19 cellular contexts compared by ENCODE assay signal in the genomic region with DNA sequence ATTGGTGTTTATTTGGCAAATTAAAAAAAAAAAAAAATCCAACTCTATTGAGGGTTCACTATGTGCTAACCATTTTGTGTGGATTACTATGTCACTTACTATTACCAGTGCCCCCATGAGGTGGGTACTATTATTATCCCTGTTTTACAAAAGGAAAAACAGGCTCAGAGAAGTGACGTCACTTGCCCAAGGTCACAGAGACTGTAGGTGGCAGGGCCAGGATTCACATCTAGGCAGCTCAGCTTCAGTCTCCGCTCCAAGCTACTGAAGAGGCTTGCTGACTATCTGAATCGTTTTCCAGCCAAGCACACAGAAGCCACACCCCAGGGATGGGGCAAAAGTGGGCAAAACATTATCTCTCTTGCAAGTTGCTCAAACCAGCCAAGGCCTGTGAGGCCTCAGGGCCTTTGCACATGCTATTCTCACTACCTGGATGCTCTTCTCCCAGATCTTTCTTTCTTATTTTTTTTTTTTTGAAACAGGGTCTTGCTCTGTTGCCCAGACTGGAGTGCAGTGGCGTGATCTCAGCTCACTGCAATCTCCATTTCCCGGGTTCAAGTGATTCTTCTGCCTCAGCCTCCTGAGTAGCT. TPM values are rescaled to one million over a fixed set of nuclear protein-coding genes. Genes with fewer than 3 reads are reported as not detected.
DNase-seq lines count a peak whose midpoint lies in the region; ATAC-seq and TF ChIP-seq lines count a peak whose summit lies in the region.
"Had no signal": no experiment of that assay in that cellular context is flagged by ENCODE, and none has a peak within 500 bp of the region (broad histone marks: within the 10 kb centered on the region; RNA-seq: fewer than 3 reads in every experiment).

No MANE protein-coding gene starts in this region.

- H3K27ac Mint-ChIP-seq in neural crest cell (ENCODE audit: unreplicated experiment), result peak overlapping the region; percentile 78
- H3K27ac Mint-ChIP-seq: HFFc6, T-cell had no signal

- H3K9me3 ChIP-seq in OCI-LY3 (ENCODE audit: insufficient read depth, low read length) (no peaks in the 10 kb centered on the region), body of pancreas (no peaks in the 10 kb centered on the region)

- 57 to 66% methylated on average over 5 of the region's 5 CpGs for whole genome bisulfite sequencing in body of pancreas, 2 donors

- H3K4me1 Mint-ChIP-seq in neural crest cell, result peaks cover 9% of the 10 kb centered on the region
- H3K4me1 Mint-ChIP-seq: T-cell had no signal

- H3K36me3 ChIP-seq in OCI-LY3 (replicated peaks; ENCODE audit: low read depth, low read length) (peaks cover 10% of the 10 kb centered on the region), body of pancreas (replicated peaks in 1 of 2; ENCODE audit: insufficient read depth in 1 of 2, low read depth in 2 of 2) (peaks cover 0 to 7% of the 10 kb centered on the region in 2 donors)

- H3K4me3 ChIP-seq in Jurkat, Clone E6-1 (ENCODE audit: low read length), result no peak overlapping the region
- H3K4me3 ChIP-seq in OCI-LY3 (ENCODE audit: low read length) (no peak overlapping the region), body of pancreas (no peak overlapping the region)
- H3K4me3 ChIP-seq: Peyer's patch had no signal

- no peaks in the 10 kb centered on the region for H4K20me1 ChIP-seq in OCI-LY3 (ENCODE audit: insufficient read depth, low read length)

- no peaks in the 10 kb centered on the region for H3K27me3 ChIP-seq in OCI-LY3 (ENCODE audit: low read depth, low read length)
- no peaks in the 10 kb centered on the region for H3K27me3 ChIP-seq in body of pancreas
- H3K27me3 ChIP-seq: Peyer's patch had no signal

- 0 out of 2 replicates have a peak, but pooled peaks have one; percentile 14 for TF ChIP-seq CTCF in OCI-LY3 (IDR thresholded peaks at IDR 0.05; ENCODE audit: low read depth, low read length)
- TF ChIP-seq CTCF in body of pancreas (IDR thresholded peaks at IDR 0.05), result peak in 3 of 7 experiments; percentile 5 to 20 (median 20)
- TF ChIP-seq CTCF in neural crest cell (conservative IDR thresholded peaks at IDR 0.05), result no peak

- peak; percentile 36 for DNase-seq in Jurkat, Clone E6-1 (ENCODE audit: low read depth, low spot score)
- DNase-seq in body of pancreas (peak; percentile 35 to 55 (median 43)), neural crest cell (ENCODE audit: low read depth, low spot score) (no peak), mucosa of gallbladder (ENCODE audit: low spot score) (no peak), glomerular visceral epithelial cell (ENCODE audit: extremely low spot score) (no peak)
- DNase-seq in effector CD8-positive, alpha-beta T cell (lab: John Stamatoyannopoulos, UW), result no peak
- DNase-seq: AML-193, DMS79 treated with DMSO at 0.1 percent for 48 hours, HFFc6, NCI-H1417 treated with DMSO at 0.1 percent for 48 hours, NCI-H187 treated with DMSO at 0.1 percent for 48 hours, NCI-H345, NCI-H524 treated with DMSO at 0.1 percent for 48 hours, Right ventricle myocardium superior, T-cell had no signal

- no peak overlapping the region for H3K4me2 ChIP-seq in OCI-LY3 (ENCODE audit: low read length)

- no peaks in the 10 kb centered on the region for H3K4me1 ChIP-seq in OCI-LY3 (ENCODE audit: low read length)
- H3K4me1 ChIP-seq in body of pancreas, result no peaks in the 10 kb centered on the region
- H3K4me1 ChIP-seq: Peyer's patch had no signal

- H3K9me3 Mint-ChIP-seq in neural crest cell, result no peaks in the 10 kb centered on the region
- H3K9me3 Mint-ChIP-seq: HFFc6 had no signal

- H3K27me3 Mint-ChIP-seq in neural crest cell (ENCODE audit: low read depth), result no peaks in the 10 kb centered on the region
- H3K27me3 Mint-ChIP-seq: T-cell had no signal

- H2AFZ ChIP-seq in OCI-LY3 (ENCODE audit: low read depth, low read length), result no peak overlapping the region

- intact Hi-C loops in body of pancreas (cut with DNase I), result no loop called here

- ATAC-seq in body of pancreas, result no peak
- ATAC-seq: T-cell had no signal

- H3K9ac ChIP-seq in OCI-LY3 (ENCODE audit: low read length), result no peak overlapping the region

- H3K4me3 Mint-ChIP-seq in neural crest cell, result no peak overlapping the region
- H3K4me3 Mint-ChIP-seq: HFFc6, T-cell had no signal

- H3K27ac ChIP-seq in OCI-LY3 (ENCODE audit: low read length) (no peak overlapping the region), body of pancreas (no peak overlapping the region)
- H3K27ac ChIP-seq: C4-2B, Peyer's patch had no signal

- H3K79me2 ChIP-seq in OCI-LY3 (ENCODE audit: low read length), result no peaks in the 10 kb centered on the region

- TF ChIP-seq POLR2A in body of pancreas (IDR thresholded peaks at IDR 0.05), result no peak

- H3K36me3 Mint-ChIP-seq in neural crest cell (ENCODE audit: low read depth), result peaks cover 3% of the 10 kb centered on the region
- H3K36me3 Mint-ChIP-seq: T-cell had no signal

RNA-seq across cellular contexts. Expression of a gene that starts 4.8 kb away (rescaled TPM):
- polyA plus RNA-seq in Jurkat, Clone E6-1 (2012; ENCODE audit: insufficient read depth, insufficient read length), result not detected
- total RNA-seq in body of pancreas (not detected), neural crest cell (not detected in 2 replicates), mucosa of gallbladder (0.95 TPM)
- total RNA-seq: H4, HFFc6, Peyer's patch, T-cell had no signal

RNA-seq across cellular contexts. Expression of a gene that starts 27.7 kb away (rescaled TPM):
- polyA plus RNA-seq in Jurkat, Clone E6-1 (2012; ENCODE audit: insufficient read depth, insufficient read length), result 8.7 TPM
- total RNA-seq in body of pancreas, result 10 to 100 TPM; 77.1 to 89.2 TPM
- total RNA-seq in neural crest cell, result 34.7 and 40.6 TPM in 2 replicates
- total RNA-seq in mucosa of gallbladder, result 102 TPM

RNA-seq across cellular contexts. Expression of a gene that starts 37.2 kb away (rescaled TPM):
- 17.1 TPM for polyA plus RNA-seq in Jurkat, Clone E6-1 (2012; ENCODE audit: insufficient read depth, insufficient read length)
- 100 to 1,000 TPM; 133 to 165 TPM for total RNA-seq in body of pancreas
- 32.1 and 34.2 TPM in 2 replicates for total RNA-seq in neural crest cell
- 225 TPM for total RNA-seq in mucosa of gallbladder

Comparison
In these comparisons a context has a peak if more than half of its experiments do, and no peak if none do; other contexts are left out.
1. DNase-seq: peak in Jurkat, Clone E6-1 (single experiment) and body of pancreas (4 of 4); none in neural crest cell (single experiment), mucosa of gallbladder (single experiment), glomerular visceral epithelial cell (single experiment) and effector CD8-positive, alpha-beta T cell (single experiment).